8 cellular contexts compared by ENCODE assay signal in the genomic region with DNA sequence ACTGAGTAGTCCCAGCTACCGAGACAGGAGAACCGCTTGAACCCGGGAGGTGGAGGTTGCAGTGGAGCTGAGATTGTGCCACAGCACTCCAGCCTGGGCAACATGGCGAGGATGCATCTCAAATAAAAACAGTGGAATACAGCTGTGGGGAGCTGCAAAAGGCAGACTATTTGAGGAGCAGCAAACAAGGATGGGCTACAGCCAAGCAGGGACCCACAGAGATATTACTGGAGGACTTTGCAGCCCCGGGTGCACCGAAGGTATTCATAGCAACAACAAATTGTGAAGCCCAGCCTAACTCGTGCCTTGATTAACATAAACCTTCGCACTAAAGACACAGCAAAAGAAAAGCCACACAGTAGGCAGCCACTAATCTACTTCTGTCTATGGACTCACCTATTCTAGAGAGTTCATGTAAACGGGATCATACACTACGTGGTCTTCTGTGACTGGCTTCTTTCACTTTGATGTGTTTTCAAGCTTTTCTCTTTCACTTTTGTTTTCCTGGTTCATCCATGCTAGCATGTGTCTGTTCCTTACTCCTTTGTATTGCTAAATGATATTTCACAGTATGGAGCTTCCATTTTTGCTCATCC. TPM values are rescaled to one million over a fixed set of nuclear protein-coding genes. Genes with fewer than 3 reads are reported as not detected.
DNase-seq lines count a peak whose midpoint lies in the region; ATAC-seq and TF ChIP-seq lines count a peak whose summit lies in the region.

No MANE protein-coding gene starts in this region.

- no peak overlapping the region for H3K4ac ChIP-seq in neuronal stem cell (ENCODE audit: low read length)

- H4K91ac ChIP-seq in neuronal stem cell (ENCODE audit: low read depth, low read length, poor library complexity): no peak overlapping the region

- no peak overlapping the region for H2BK15ac ChIP-seq in neuronal stem cell (ENCODE audit: low read length)

- peak; percentile 44 for DNase-seq in GM20000 (ENCODE audit: low spot score)
- DNase-seq in Karpas-422: no peak
- DNase-seq in dermis blood vessel endothelial cell: peak; percentile 56
- DNase-seq in NCI-H2107 (lab: John Stamatoyannopoulos, UW): no peak
- no peak for DNase-seq in neuronal stem cell (ENCODE audit: low spot score)

- H3K4me2 ChIP-seq in Karpas-422 (ENCODE audit: low read depth, low read length, poor library complexity, severe bottlenecking): peak overlapping the region; percentile 38
- no peak overlapping the region for H3K4me2 ChIP-seq in neuronal stem cell (ENCODE audit: insufficient read depth, low read length, poor library complexity, severe bottlenecking)

- H3K36me3 ChIP-seq in Karpas-422 (ENCODE audit: insufficient read depth, low read length): no peaks in the 10 kb centered on the region
- H3K36me3 ChIP-seq in rectal smooth muscle tissue (ENCODE audit: control insufficient read depth, insufficient read depth, low read length): no peaks in the 10 kb centered on the region
- peaks cover 0 to 19% of the 10 kb centered on the region in 2 donors for H3K36me3 ChIP-seq in neuronal stem cell (replicated peaks in 1 of 2; ENCODE audit: control insufficient read depth in 2 of 2, insufficient read depth in 2 of 2, low read length in 2 of 2)

- no peak for ATAC-seq in GM21381 (IDR thresholded peaks at IDR 0.05; ENCODE audit: unreplicated experiment)
- no peak for ATAC-seq in HG03520 (IDR thresholded peaks at IDR 0.05; ENCODE audit: unreplicated experiment)

- no peaks in the 10 kb centered on the region for H3K79me2 ChIP-seq in Karpas-422 (ENCODE audit: low read length)

- H2AFZ ChIP-seq in Karpas-422 (ENCODE audit: low read length) (no peak overlapping the region), neuronal stem cell (ENCODE audit: low read length) (no peak overlapping the region)

- no CpG with 5 or more reads among the region's 10 CpGs for WGBS in neuronal stem cell (ENCODE audit: extremely low coverage in 2 of 2, insufficient read length in 2 of 2, insufficient replicate concordance in 1 of 2), 2 donors

- H4K8ac ChIP-seq in neuronal stem cell (ENCODE audit: low read depth, low read length): no peak overlapping the region

- no peak overlapping the region for H3K9ac ChIP-seq in Karpas-422 (ENCODE audit: low read length)
- H3K9ac ChIP-seq in rectal smooth muscle tissue (ENCODE audit: low read length): no peak overlapping the region
- H3K9ac ChIP-seq in neuronal stem cell (ENCODE audit: low read depth, low read length, poor library complexity): no peak overlapping the region

- no peak overlapping the region for H2AK5ac ChIP-seq in neuronal stem cell (ENCODE audit: low read depth, low read length)

- H3K14ac ChIP-seq in neuronal stem cell (ENCODE audit: low read length): no peak overlapping the region

- H3K4me1 ChIP-seq in Karpas-422 (ENCODE audit: low read length) (no peaks in the 10 kb centered on the region), rectal smooth muscle tissue (ENCODE audit: control insufficient read depth, insufficient read depth, low read length) (peaks cover 2% of the 10 kb centered on the region), neuronal stem cell (ENCODE audit: control insufficient read depth in 2 of 2, insufficient read depth in 1 of 2, low read depth in 1 of 2, low read length in 2 of 2) (peaks cover 0 to 8% of the 10 kb centered on the region in 2 donors)

- H3K27me3 ChIP-seq in Karpas-422 (ENCODE audit: low read length) (no peaks in the 10 kb centered on the region), rectal smooth muscle tissue (ENCODE audit: control insufficient read depth, insufficient read depth, low read length) (no peaks in the 10 kb centered on the region), neuronal stem cell (ENCODE audit: control insufficient read depth in 3 of 3, insufficient read depth in 3 of 3, low read depth in 1 of 3, low read length in 3 of 3) (no peaks in the 10 kb centered on the region)

- H3K9me2 ChIP-seq in Karpas-422 (replicated peaks; ENCODE audit: insufficient read depth, low read length): no peaks in the 10 kb centered on the region

- H3K18ac ChIP-seq in neuronal stem cell (ENCODE audit: low read length): no peak overlapping the region

- H3K9me3 ChIP-seq in Karpas-422 (ENCODE audit: low read length) (no peaks in the 10 kb centered on the region), neuronal stem cell (replicated peaks in 1 of 2; ENCODE audit: control insufficient read depth in 2 of 2, insufficient read depth in 1 of 2, low read depth in 1 of 2, low read length in 2 of 2) (no peaks in the 10 kb centered on the region)

- no peak overlapping the region for H2BK12ac ChIP-seq in neuronal stem cell (ENCODE audit: low read length)

- H4K20me1 ChIP-seq in Karpas-422 (ENCODE audit: insufficient read depth, low read depth, low read length): 0 out of 2 replicates have a peak, but pooled peaks cover 3% of the 10 kb centered on the region

- no peak overlapping the region for H3K27ac ChIP-seq in Karpas-422 (ENCODE audit: low read length)
- peak overlapping the region; percentile 14 for H3K27ac ChIP-seq in rectal smooth muscle tissue (ENCODE audit: low read depth, low read length)
- H3K27ac ChIP-seq in neuronal stem cell (replicated peaks; ENCODE audit: low read length): no peak overlapping the region

- peak overlapping the region; percentile 12; the same call in 1 of the 2 replicates for H3K4me3 ChIP-seq in Karpas-422 (ENCODE audit: low read length)
- peak overlapping the region; percentile 49 for H3K4me3 ChIP-seq in rectal smooth muscle tissue (ENCODE audit: low read length)
- no peak overlapping the region for H3K4me3 ChIP-seq in neuronal stem cell (ENCODE audit: low read length in 2 of 2)

- H2BK120ac ChIP-seq in neuronal stem cell (ENCODE audit: low read depth, low read length): no peak overlapping the region

- no peak for TF ChIP-seq CTCF in GM20000 (IDR thresholded peaks at IDR 0.05; ENCODE audit: extremely low read depth, missing control alignments)

- no peaks in the 10 kb centered on the region for H3K79me1 ChIP-seq in neuronal stem cell (ENCODE audit: low read depth, low read length)

- H3K23ac ChIP-seq in neuronal stem cell (ENCODE audit: low read depth, low read length, poor library complexity): no peak overlapping the region

- H2BK5ac ChIP-seq in neuronal stem cell (ENCODE audit: low read length): no peak overlapping the region

RNA-seq across cellular contexts. Expression of a gene that starts 34.0 kb away (rescaled TPM):
- 1.5 and 3.4 TPM in 2 replicates for total RNA-seq in Karpas-422 (2014; rRNA removed; shearing (Covaris generic); ENCODE audit: low replicate concordance)
- 98.4 and 257 TPM in 2 replicates for total RNA-seq in dermis blood vessel endothelial cell
- 42.1 TPM for polyA plus RNA-seq in neuronal stem cell (2013, experiment 1 of 2)
- polyA plus RNA-seq in neuronal stem cell (2013, experiment 2 of 2): 42.8 TPM

Comparison
In these comparisons a context has a peak if more than half of its experiments do, and no peak if none do; other contexts are left out.
1. DNase-seq: peak in GM20000 (single experiment) and dermis blood vessel endothelial cell (single experiment); none in Karpas-422 (single experiment), NCI-H2107 (single experiment) and neuronal stem cell (single experiment).
2. H3K4me3 ChIP-seq: peak in Karpas-422 (single experiment) and rectal smooth muscle tissue (single experiment); none in neuronal stem cell (0 of 2).
3. RNA of a gene that starts 34.0 kb away (total RNA-seq): 98.4 to 257 TPM in dermis blood vessel endothelial cell; 1.5 to 3.4 TPM in Karpas-422; every median in the first group is over 10 times any median in the second.